Comparison of ENCODE assay signal across 22 cellular contexts in genomic region chr6:137352859-137353258, GRCh38.
DNase-seq lines count a peak whose midpoint lies in the region; ATAC-seq and TF ChIP-seq lines count a peak whose summit lies in the region.
"Had no signal": no experiment of that assay in that cellular context is flagged by ENCODE, and none has a peak within 500 bp of the region (broad histone marks: within the 10 kb centered on the region; RNA-seq: fewer than 3 reads in every experiment).

No MANE protein-coding gene starts in this region.

- H3K4me3 ChIP-seq in transverse colon, result no peak overlapping the region
- H3K4me3 ChIP-seq: ascending aorta, MG63, uterus had no signal

- peaks cover 0 to 3% (median 0%) of the 10 kb centered on the region in 4 donors for H3K4me1 ChIP-seq in transverse colon
- H3K4me1 ChIP-seq: ascending aorta, uterus had no signal

- no peaks in the 10 kb centered on the region for H3K36me3 ChIP-seq in transverse colon
- H3K36me3 ChIP-seq: ascending aorta, MG63, uterus had no signal

- POLR2A ChIA-PET in WTC11 (lab: Charles Lee), result no interaction called here

- intact Hi-C loops in Right ventricle myocardium inferior (cut with DNase I) (no loop called here), Right ventricle myocardium superior (cut with DNase I) (no loop called here), transverse colon (cut with DNase I; ENCODE audit: low total_unique reads) (no loop called here)

- TF ChIP-seq POLR2A in transverse colon (IDR thresholded peaks at IDR 0.05), result no peak

- H3K9me3 Mint-ChIP-seq in WTC11, result no peaks in the 10 kb centered on the region
- H3K9me3 Mint-ChIP-seq: activated naive CD4-positive, alpha-beta T cell treated with anti-CD3 and anti-CD28 coated beads, Interleukin-2, amount 50 U/mL, for 24 hours; CD14-positive monocyte had no signal

- no peaks in the 10 kb centered on the region for H3K4me1 Mint-ChIP-seq in WTC11

- WGBS in transverse colon (ENCODE audit: low coverage in 1 of 2), 2 donors, result 33 to 39% methylated on average over 6 of the region's 6 CpGs

- no peak overlapping the region for H3K27ac ChIP-seq in transverse colon
- H3K27ac ChIP-seq: ascending aorta, uterus had no signal

- no peaks in the 10 kb centered on the region for H3K9me3 ChIP-seq in transverse colon
- H3K9me3 ChIP-seq: ascending aorta, MG63, uterus had no signal

- DNase-seq in Right ventricle myocardium inferior (ENCODE audit: missing footprints) (no peak), Right ventricle myocardium superior (no peak), WTC11 (ENCODE audit: low spot score) (no peak), left kidney (ENCODE audit: low read depth, low spot score) (peak; percentile 45), transverse colon (peak; percentile 12), AG08396 (ENCODE audit: low spot score) (no peak), NCI-H526 treated with DMSO at 0.1 percent for 48 hours (lab: John Stamatoyannopoulos, UW) (no peak)
- DNase-seq: activated CD4-positive, alpha-beta T cell treated with anti-CD3 and anti-CD28 coated beads for 1 hour; activated T-cell treated with anti-CD3 and anti-CD28 coated beads, Interleukin-2, amount 50 U/mL, for 48 hours; cerebellar nuclear complex; DMS79 treated with DMSO at 0.1 percent for 48 hours; effector CD8-positive, alpha-beta T cell; IMR-90; left cardiac atrium; MG63; NCI-H1436; SW 1271; uterus had no signal

- in situ Hi-C loops in transverse colon (cut with MboI; ENCODE audit: low pct_ligation_motif_present in 1 of 4, low pct_unique_long_range_greater_than_20kb in 1 of 4, low sequenced_read_pairs in 3 of 4), result no loop called here

- no peaks in the 10 kb centered on the region for H3K36me3 Mint-ChIP-seq in WTC11
- H3K36me3 Mint-ChIP-seq: activated naive CD4-positive, alpha-beta T cell treated with anti-CD3 and anti-CD28 coated beads, Interleukin-2, amount 50 U/mL, for 24 hours; CD14-positive monocyte had no signal

- H3K4me3 Mint-ChIP-seq in WTC11, result no peak overlapping the region

- no peaks in the 10 kb centered on the region for H3K27me3 ChIP-seq in transverse colon
- H3K27me3 ChIP-seq: ascending aorta, MG63, uterus had no signal

- TF ChIP-seq CTCF in WTC11 (IDR thresholded peaks at IDR 0.05) (no peak), transverse colon (IDR thresholded peaks at IDR 0.05) (no peak)

- H3K27ac Mint-ChIP-seq in WTC11, result no peak overlapping the region

- ATAC-seq in Right ventricle myocardium inferior (peak; percentile 16), Right ventricle myocardium superior (ENCODE audit: poor library complexity) (no peak), WTC11 (no peak), HG02840 (IDR thresholded peaks at IDR 0.05; ENCODE audit: low FRiP score, unreplicated experiment) (no peak)
- ATAC-seq: left cardiac atrium had no signal

- H3K27me3 Mint-ChIP-seq in WTC11 (ENCODE audit: low read depth), result no peaks in the 10 kb centered on the region
- H3K27me3 Mint-ChIP-seq: activated naive CD4-positive, alpha-beta T cell treated with anti-CD3 and anti-CD28 coated beads, Interleukin-2, amount 50 U/mL, for 24 hours had no signal

- CTCF ChIA-PET in WTC11 (lab: Charles Lee), result interaction anchor here (1.3 kb wide), 1 partner anchor 63 kb away, joined by 4 read pairs; no protein-coding TSS in a partner anchor

- TF ChIP-seq EP300 in transverse colon (IDR thresholded peaks at IDR 0.05; ENCODE audit: low read depth), result no peak

TF ChIP-seq in WTC11, 78 proteins besides CTCF, POLR2A, EP300 and RAD21:
- TF ChIP-seq USF2 (CRISPR knock-in tag; IDR thresholded peaks at IDR 0.05), result no peak
- no peak for TF ChIP-seq ZNF121 (CRISPR knock-in tag; IDR thresholded peaks at IDR 0.05)
- TF ChIP-seq FOXJ3 (CRISPR knock-in tag; IDR thresholded peaks at IDR 0.05; ENCODE audit: borderline replicate concordance), result no peak
- no peak for TF ChIP-seq MLX (CRISPR knock-in tag; IDR thresholded peaks at IDR 0.05)
- TF ChIP-seq GABPB1 (CRISPR knock-in tag; IDR thresholded peaks at IDR 0.05), result peak; percentile 69

Comparison
In these comparisons a context has a peak if more than half of its experiments do, and no peak if none do; other contexts are left out.
1. DNase-seq: peak in left kidney (single experiment) and transverse colon (single experiment); none in Right ventricle myocardium inferior (single experiment), Right ventricle myocardium superior (single experiment), WTC11 (single experiment), AG08396 (single experiment) and NCI-H526 treated with DMSO at 0.1 percent for 48 hours (single experiment).